In the genomic region with DNA sequence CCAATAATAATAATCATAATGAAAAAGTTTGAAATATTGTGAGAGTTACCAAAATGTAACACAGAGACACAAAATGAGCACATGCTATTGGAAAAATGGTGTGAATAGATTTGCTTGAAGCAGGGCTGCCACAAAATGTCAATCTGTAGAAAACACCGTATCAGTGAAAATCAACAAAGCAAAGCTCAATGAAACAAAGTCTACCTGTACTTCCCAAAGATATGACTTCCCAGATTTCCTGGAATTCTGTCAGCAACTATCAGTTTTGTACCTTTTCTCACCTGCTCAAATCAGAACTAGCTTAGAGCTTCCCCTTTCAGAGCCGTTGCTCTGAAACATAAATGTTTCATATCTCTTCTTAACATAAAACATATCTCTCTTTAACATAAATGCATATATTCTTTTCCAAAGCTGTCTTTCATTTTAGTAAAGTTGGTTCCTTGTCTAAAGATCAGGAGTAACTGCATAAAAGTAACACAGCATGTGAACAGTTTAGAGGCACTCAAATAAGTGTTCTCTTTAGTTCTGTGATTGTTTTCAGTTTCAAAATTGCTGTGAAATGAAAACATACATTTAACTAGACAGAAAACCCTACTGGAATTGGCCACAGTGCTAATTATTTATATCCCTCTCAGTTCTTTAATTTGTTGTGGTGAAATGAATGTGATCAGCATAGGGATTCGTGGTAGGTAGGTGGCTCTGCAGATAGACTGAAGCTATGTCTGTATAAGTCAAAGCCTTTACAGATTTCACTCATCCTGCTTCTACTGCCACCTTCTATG, we compare ENCODE assay signal across 15 cellular contexts.
DNase-seq lines count a peak whose midpoint lies in the region; ATAC-seq, FAIRE-seq and TF ChIP-seq lines count a peak whose summit lies in the region.
"Had no signal": no experiment of that assay in that cellular context is flagged by ENCODE, and none has a peak within 500 bp of the region (broad histone marks: within the 10 kb centered on the region; RNA-seq: fewer than 3 reads in every experiment).

No MANE protein-coding gene starts in this region.

- no peak for FAIRE-seq in RCC 7860 (lab: Jason Lieb, UNC)

- ATAC-seq in GM18505 (IDR thresholded peaks at IDR 0.05; ENCODE audit: unreplicated experiment) = peak; percentile 58
- peak; percentile 73 for ATAC-seq in GM19467 (IDR thresholded peaks at IDR 0.05; ENCODE audit: unreplicated experiment)
- peak; percentile 93 for ATAC-seq in HG02870 (IDR thresholded peaks at IDR 0.05; ENCODE audit: unreplicated experiment)
- peak; percentile 88 for ATAC-seq in HG03520 (IDR thresholded peaks at IDR 0.05; ENCODE audit: unreplicated experiment)
- ATAC-seq: activated CD4-positive, alpha-beta T cell treated with anti-CD3 and anti-CD28 coated beads for 36 hours; HCT116; heart left ventricle; Right ventricle myocardium inferior had no signal

- TF ChIP-seq POLR2A in GM18505 (IDR thresholded peaks at IDR 0.05; ENCODE audit: borderline replicate concordance, extremely low read depth, insufficient read depth, insufficient read length) = no peak

- DNase-seq in Ammon's horn (ENCODE audit: low spot score) = no peak
- no peak for DNase-seq in stimulated activated CD4-positive, alpha-beta T cell treated with anti-CD3 and anti-CD28 coated beads, Interleukin-2, amount 100 ng/mL, for 24 hours
- DNase-seq in RCC 7860 (ENCODE audit: low spot score) = no peak
- no peak for DNase-seq in cerebellar nuclear complex (lab: John Stamatoyannopoulos, UW)
- DNase-seq: activated CD4-positive, alpha-beta T cell treated with anti-CD3 and anti-CD28 coated beads for 36 hours; amygdala; heart left ventricle; NCI-H2029 treated with DMSO at 0.1 percent for 48 hours; NCI-H774 had no signal
